In genomic region chr9:120923620-120924328, GRCh38 we compare ENCODE assay signal across 15 cellular contexts. TPM values are rescaled to one million over a fixed set of nuclear protein-coding genes. Genes with fewer than 3 reads are reported as not detected.
DNase-seq lines count a peak whose midpoint lies in the region; ATAC-seq and TF ChIP-seq lines count a peak whose summit lies in the region.
"Had no signal": no experiment of that assay in that cellular context is flagged by ENCODE, and none has a peak within 500 bp of the region (broad histone marks: within the 10 kb centered on the region; RNA-seq: fewer than 3 reads in every experiment).

No MANE protein-coding gene starts in this region.

- peak overlapping the region; percentile 83 for H3K27ac ChIP-seq in CD8-positive, alpha-beta T cell (ENCODE audit: low read depth, low read length)
- H3K27ac ChIP-seq: C4-2B, prostate gland had no signal

- peak overlapping the region; percentile 91 for H3K4me3 Mint-ChIP-seq in CD8-positive, alpha-beta T cell
- peak overlapping the region; percentile 91 for H3K4me3 Mint-ChIP-seq in activated T-helper 17 cell treated with anti-CD3 and anti-CD28 coated beads, Interleukin-2, amount 50 U/mL, for 72 hours
- peak overlapping the region; percentile 90 for H3K4me3 Mint-ChIP-seq in natural killer cell

- intact Hi-C loops in CD8-positive, alpha-beta T cell (cut with DNase I, micrococcal nuclease): no loop called here
- intact Hi-C loops in natural killer cell (cut with micrococcal nuclease): loop anchor here (2.0 kb wide), 2 partner anchors 31 to 55 kb away; no protein-coding TSS in a partner anchor

- no peaks in the 10 kb centered on the region for H3K27me3 Mint-ChIP-seq in CD8-positive, alpha-beta T cell (ENCODE audit: low read depth)
- no peaks in the 10 kb centered on the region for H3K27me3 Mint-ChIP-seq in activated T-helper 17 cell treated with anti-CD3 and anti-CD28 coated beads, Interleukin-2, amount 50 U/mL, for 72 hours
- no peaks in the 10 kb centered on the region for H3K27me3 Mint-ChIP-seq in natural killer cell (ENCODE audit: low read depth in 2 of 2)

- no peaks in the 10 kb centered on the region for H3K9me3 Mint-ChIP-seq in CD8-positive, alpha-beta T cell
- no peaks in the 10 kb centered on the region for H3K9me3 Mint-ChIP-seq in activated T-helper 17 cell treated with anti-CD3 and anti-CD28 coated beads, Interleukin-2, amount 50 U/mL, for 72 hours
- H3K9me3 Mint-ChIP-seq in natural killer cell: no peaks in the 10 kb centered on the region

- POLR2A ChIA-PET in CD8-positive, alpha-beta T cell (lab: Charles Lee): interaction anchor here (1.4 to 34.4 kb wide), 3 partner anchors 8 to 55 kb away, joined by 6 to 1009 read pairs (median 54); no protein-coding TSS in a partner anchor

- ATAC-seq in CD8-positive, alpha-beta T cell: no peak
- ATAC-seq in activated T-helper 17 cell treated with anti-CD3 and anti-CD28 coated beads, Interleukin-2, amount 50 U/mL, for 72 hours (replicated peaks): no peak
- ATAC-seq in natural killer cell (no peak), HG03045 (IDR thresholded peaks at IDR 0.05; ENCODE audit: unreplicated experiment) (no peak)

- no peaks in the 10 kb centered on the region for H3K9me3 ChIP-seq in CD8-positive, alpha-beta T cell (ENCODE audit: low read length)
- H3K9me3 ChIP-seq: adrenal gland, prostate gland had no signal

- peaks cover 91% of the 10 kb centered on the region for H3K4me1 ChIP-seq in CD8-positive, alpha-beta T cell (ENCODE audit: insufficient read depth, low read length)
- H3K4me1 ChIP-seq: prostate gland had no signal

- no peaks in the 10 kb centered on the region for H3K27me3 ChIP-seq in CD8-positive, alpha-beta T cell (ENCODE audit: insufficient read depth, low read length)
- H3K27me3 ChIP-seq: adrenal gland had no signal

- peak overlapping the region; percentile 98 for H3K27ac Mint-ChIP-seq in CD8-positive, alpha-beta T cell
- peak overlapping the region; percentile 94 for H3K27ac Mint-ChIP-seq in activated T-helper 17 cell treated with anti-CD3 and anti-CD28 coated beads, Interleukin-2, amount 50 U/mL, for 72 hours
- H3K27ac Mint-ChIP-seq in natural killer cell: peak overlapping the region; percentile 98 to 99

- no peak for TF ChIP-seq CTCF in CD8-positive, alpha-beta T cell (IDR thresholded peaks at IDR 0.05)
- TF ChIP-seq CTCF in natural killer cell (IDR thresholded peaks at IDR 0.05): no peak

- CTCF ChIA-PET in CD8-positive, alpha-beta T cell (lab: Charles Lee): interaction anchor here (1.4 to 19.6 kb wide), 5 partner anchors 13 to 50 kb away, joined by 3 to 351 read pairs (median 13); partner anchors contain the start of gene PHF19

- TF ChIP-seq POLR2A in GM15510 (IDR thresholded peaks at IDR 0.05; ENCODE audit: borderline replicate concordance, extremely low read depth, insufficient read length): peak; percentile 34

- H3K4me3 ChIP-seq in CD8-positive, alpha-beta T cell (ENCODE audit: low read depth, low read length): peak overlapping the region; percentile 32
- H3K4me3 ChIP-seq: adrenal gland, prostate gland had no signal

- peaks cover 72% of the 10 kb centered on the region for H3K36me3 Mint-ChIP-seq in CD8-positive, alpha-beta T cell
- H3K36me3 Mint-ChIP-seq in activated T-helper 17 cell treated with anti-CD3 and anti-CD28 coated beads, Interleukin-2, amount 50 U/mL, for 72 hours (ENCODE audit: low read depth): peaks cover 97% of the 10 kb centered on the region
- no peaks in the 10 kb centered on the region for H3K36me3 Mint-ChIP-seq in natural killer cell

- DNase-seq in CD8-positive, alpha-beta T cell: no peak
- no peak for DNase-seq in natural killer cell
- no peak for DNase-seq in NCI-H345 (lab: John Stamatoyannopoulos, UW)
- DNase-seq in NCI-H2196 treated with DMSO at 0.1 percent for 48 hours (lab: John Stamatoyannopoulos, UW; ENCODE audit: unreplicated experiment): no peak
- no peak for DNase-seq in SW 1271 (lab: John Stamatoyannopoulos, UW)
- DNase-seq: activated CD4-positive, CD25-positive, alpha-beta regulatory T cell; adrenal gland; KBM-7; NCI-H187; stimulated activated CD4-positive, alpha-beta T cell treated with anti-CD3 and anti-CD28 coated beads, Interleukin-4, amount 100 ng/mL, for 4 hours had no signal

- H3K36me3 ChIP-seq in CD8-positive, alpha-beta T cell (ENCODE audit: insufficient read depth, low read length): peaks cover 10% of the 10 kb centered on the region
- H3K36me3 ChIP-seq: adrenal gland, prostate gland had no signal

- H3K4me1 Mint-ChIP-seq in CD8-positive, alpha-beta T cell (ENCODE audit: low read depth): peaks cover 93% of the 10 kb centered on the region
- H3K4me1 Mint-ChIP-seq in activated T-helper 17 cell treated with anti-CD3 and anti-CD28 coated beads, Interleukin-2, amount 50 U/mL, for 72 hours: peaks cover 37% of the 10 kb centered on the region
- H3K4me1 Mint-ChIP-seq in natural killer cell: peaks cover 78% of the 10 kb centered on the region in 2 donors

RNA-seq across cellular contexts. Expression of gene TRAF1, which starts 2.8 kb away (rescaled TPM):
- total RNA-seq in CD8-positive, alpha-beta T cell: 10 to 100 TPM; 61.2 to 61.7 TPM
- 100 to 1,000 TPM in 1 of 2 donors, 10 to 100 TPM in 1; 71.4 to 164 TPM for total RNA-seq in activated T-helper 17 cell treated with anti-CD3 and anti-CD28 coated beads, Interleukin-2, amount 50 U/mL, for 72 hours
- 10 to 100 TPM; 23.4 to 33.9 (median 30.5) TPM for total RNA-seq in natural killer cell

RNA-seq across cellular contexts. Expression of gene PHF19, which starts 46.8 kb away (rescaled TPM):
- 10 to 100 TPM; 47.3 to 48.5 TPM for total RNA-seq in CD8-positive, alpha-beta T cell
- 100 to 1,000 TPM; 236 to 258 TPM for total RNA-seq in activated T-helper 17 cell treated with anti-CD3 and anti-CD28 coated beads, Interleukin-2, amount 50 U/mL, for 72 hours
- total RNA-seq in natural killer cell: 10 to 100 TPM; 34.1 to 54.0 (median 47.8) TPM

Comparison
In these comparisons a context has a peak if more than half of its experiments do, and no peak if none do; other contexts are left out.
1. RNA of gene PHF19, which starts 46.8 kb away (total RNA-seq): 236 to 258 TPM in activated T-helper 17 cell treated with anti-CD3 and anti-CD28 coated beads, Interleukin-2, amount 50 U/mL, for 72 hours; 47.3 to 48.5 TPM in CD8-positive, alpha-beta T cell and 34.1 to 54.0 TPM in natural killer cell; every median in the first group is over 4 times any median in the second.
2. Peak in every context shown above with its lines, with median percentiles within 50 percentile points of each other: H3K27ac Mint-ChIP-seq and H3K4me3 Mint-ChIP-seq.